ENCODE assay signal across 15 cellular contexts in genomic region chr14:68667313-68667791, GRCh38.
DNase-seq lines count a peak whose midpoint lies in the region; ATAC-seq and TF ChIP-seq lines count a peak whose summit lies in the region.
"Had no signal": no experiment of that assay in that cellular context is flagged by ENCODE, and none has a peak within 500 bp of the region (broad histone marks: within the 10 kb centered on the region; RNA-seq: fewer than 3 reads in every experiment).

No MANE protein-coding gene starts in this region.

- in situ Hi-C loops in astrocyte of the cerebellum (cut with HindIII; ENCODE audit: low sequenced_read_pairs), result no loop called here

- no peaks in the 10 kb centered on the region for H3K27me3 ChIP-seq in skeletal muscle tissue (ENCODE audit: control insufficient read depth in 3 of 3, insufficient read depth in 3 of 3, low read length in 3 of 3)
- H3K27me3 ChIP-seq: SJSA1, tibial nerve had no signal

- no peaks in the 10 kb centered on the region for H3K36me3 ChIP-seq in skeletal muscle tissue (ENCODE audit: control insufficient read depth in 3 of 3, insufficient read depth in 3 of 3, low read length in 3 of 3)
- H3K36me3 ChIP-seq: SJSA1, tibial nerve had no signal

- H3K27ac ChIP-seq in skeletal muscle tissue (ENCODE audit: low read depth, low read length), result peak overlapping the region; percentile 62

- H3K9me3 ChIP-seq in skeletal muscle tissue (ENCODE audit: control insufficient read depth in 3 of 3, low read length in 3 of 3), result no peaks in the 10 kb centered on the region
- H3K9me3 ChIP-seq: SJSA1, tibial nerve had no signal

- no peak overlapping the region for H3K4me3 ChIP-seq in astrocyte of the cerebellum (ENCODE audit: low read depth, low read length)
- H3K4me3 ChIP-seq in skeletal muscle tissue (ENCODE audit: low read length in 3 of 3), result no peak overlapping the region
- H3K4me3 ChIP-seq: SJSA1, tibial nerve had no signal

- H3K9ac ChIP-seq in skeletal muscle tissue (ENCODE audit: low read depth in 1 of 3, low read length in 3 of 3), result no peak overlapping the region

- peaks cover 63 to 73% (median 67%) of the 10 kb centered on the region in 3 donors for H3K4me1 ChIP-seq in skeletal muscle tissue (ENCODE audit: control insufficient read depth in 3 of 3, insufficient read depth in 3 of 3, low read length in 3 of 3)

- TF ChIP-seq CTCF in astrocyte of the cerebellum (IDR thresholded peaks at IDR 0.05; ENCODE audit: low read depth, low read length, missing control alignments), result no peak

- DNase-seq in EH (ENCODE audit: low read depth) (peak; percentile 74), astrocyte of the cerebellum (ENCODE audit: low read depth) (peak; percentile 56), left lobe of liver (ENCODE audit: low spot score) (peak; percentile 6), NCI-H2196 treated with DMSO at 0.1 percent for 48 hours (lab: John Stamatoyannopoulos, UW; ENCODE audit: unreplicated experiment) (no peak), NCI-H1930 (lab: John Stamatoyannopoulos, UW) (no peak), DMS53 (lab: John Stamatoyannopoulos, UW) (no peak)
- DNase-seq: activated CD8-positive, alpha-beta T cell treated with anti-CD3 and anti-CD28 coated beads for 36 hours; activated gamma-delta T cell treated with Interleukin-2 at 50 U/mL for 16 hours; C1 segment of cervical spinal cord; cerebellar nuclear complex; occipital lobe had no signal

- ATAC-seq in left lobe of liver, result peak; percentile 11
- no peak for ATAC-seq in GM21576 (IDR thresholded peaks at IDR 0.05; ENCODE audit: unreplicated experiment)
- ATAC-seq: activated CD8-positive, alpha-beta T cell treated with anti-CD3 and anti-CD28 coated beads for 36 hours had no signal

Comparison
In these comparisons a context has a peak if more than half of its experiments do, and no peak if none do; other contexts are left out.
1. DNase-seq: peak in EH (single experiment), astrocyte of the cerebellum (single experiment) and left lobe of liver (single experiment); none in NCI-H2196 treated with DMSO at 0.1 percent for 48 hours (single experiment), NCI-H1930 (0 of 2) and DMS53 (single experiment).